ENCODE assay signal across 1 cellular context in the genomic region with DNA sequence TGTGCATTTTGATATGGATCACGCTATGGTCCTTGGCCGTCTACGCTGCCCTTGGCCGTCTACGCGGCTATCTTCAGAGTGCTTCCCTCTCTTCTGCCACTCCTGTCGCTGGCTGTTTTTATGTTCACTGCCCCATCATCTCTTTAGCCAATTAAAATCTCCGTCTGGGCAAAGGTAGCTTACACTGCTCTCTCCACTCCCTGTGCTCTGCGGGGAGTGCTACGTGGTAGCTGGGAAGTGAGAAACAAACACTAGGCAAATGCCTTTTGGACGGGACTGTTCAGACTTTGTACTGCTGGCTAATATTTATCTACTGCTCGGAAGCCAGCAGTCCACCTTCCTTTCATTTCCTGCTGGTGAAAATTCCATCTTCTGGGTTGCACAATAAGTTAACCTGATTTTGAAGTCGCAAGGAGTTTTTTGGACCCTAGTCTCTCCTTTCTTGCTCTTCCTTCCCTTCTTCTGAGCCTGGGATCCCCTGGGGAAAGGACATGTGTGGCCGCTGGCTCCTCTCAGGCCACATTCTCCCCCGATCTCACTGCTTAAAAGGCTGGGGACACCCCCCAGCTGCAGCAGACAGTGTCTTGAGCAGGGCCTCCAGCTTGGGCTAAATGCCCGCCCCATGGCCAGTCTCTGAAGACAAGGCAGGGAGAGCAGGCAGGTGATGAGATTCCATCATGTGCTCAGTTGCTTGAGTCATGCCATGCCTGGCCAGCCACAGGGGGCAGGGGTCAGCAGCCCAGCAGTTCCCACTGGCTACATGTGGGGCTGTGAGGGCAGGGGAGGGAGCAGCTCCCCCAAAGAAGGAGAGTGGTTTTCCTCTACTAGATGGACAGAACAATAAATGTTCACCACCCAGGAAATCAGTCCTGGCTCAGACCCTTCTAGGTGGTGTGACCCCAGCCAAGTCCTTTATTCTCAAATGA.
A peak's percentile ranks its signal among the peaks of the same experiment; 100 is the strongest.
TF ChIP-seq lines count a peak whose summit lies in the region.

No MANE protein-coding gene starts in this region.

TF ChIP-seq in H1, 55 proteins besides CTCF, POLR2A, EP300 and RAD21:
- TF ChIP-seq RNF2 (IDR thresholded peaks at IDR 0.05; ENCODE audit: borderline replicate concordance, low read depth, low read length, missing control alignments, poor library complexity, severe bottlenecking) (no peak), NRF1 (IDR thresholded peaks at IDR 0.05; ENCODE audit: low read depth, low read length) (no peak)
- TF ChIP-seq, protein P1, sequence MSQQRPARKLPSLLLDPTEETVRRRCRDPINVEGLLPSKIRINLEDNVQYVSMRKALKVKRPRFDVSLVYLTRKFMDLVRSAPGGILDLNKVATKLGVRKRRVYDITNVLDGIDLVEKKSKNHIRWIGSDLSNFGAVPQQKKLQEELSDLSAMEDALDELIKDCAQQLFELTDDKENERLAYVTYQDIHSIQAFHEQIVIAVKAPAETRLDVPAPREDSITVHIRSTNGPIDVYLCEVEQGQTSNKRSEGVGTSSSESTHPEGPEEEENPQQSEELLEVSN (IDR thresholded peaks at IDR 0.05): 0 out of 2 replicates have a peak, but pooled peaks have one; percentile 16
- TF ChIP-seq, protein P2, sequence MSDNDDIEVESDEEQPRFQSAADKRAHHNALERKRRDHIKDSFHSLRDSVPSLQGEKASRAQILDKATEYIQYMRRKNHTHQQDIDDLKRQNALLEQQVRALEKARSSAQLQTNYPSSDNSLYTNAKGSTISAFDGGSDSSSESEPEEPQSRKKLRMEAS (IDR thresholded peaks at IDR 0.05): peak; percentile 42; the same call in 1 of the 2 replicates
